In the genomic region with DNA sequence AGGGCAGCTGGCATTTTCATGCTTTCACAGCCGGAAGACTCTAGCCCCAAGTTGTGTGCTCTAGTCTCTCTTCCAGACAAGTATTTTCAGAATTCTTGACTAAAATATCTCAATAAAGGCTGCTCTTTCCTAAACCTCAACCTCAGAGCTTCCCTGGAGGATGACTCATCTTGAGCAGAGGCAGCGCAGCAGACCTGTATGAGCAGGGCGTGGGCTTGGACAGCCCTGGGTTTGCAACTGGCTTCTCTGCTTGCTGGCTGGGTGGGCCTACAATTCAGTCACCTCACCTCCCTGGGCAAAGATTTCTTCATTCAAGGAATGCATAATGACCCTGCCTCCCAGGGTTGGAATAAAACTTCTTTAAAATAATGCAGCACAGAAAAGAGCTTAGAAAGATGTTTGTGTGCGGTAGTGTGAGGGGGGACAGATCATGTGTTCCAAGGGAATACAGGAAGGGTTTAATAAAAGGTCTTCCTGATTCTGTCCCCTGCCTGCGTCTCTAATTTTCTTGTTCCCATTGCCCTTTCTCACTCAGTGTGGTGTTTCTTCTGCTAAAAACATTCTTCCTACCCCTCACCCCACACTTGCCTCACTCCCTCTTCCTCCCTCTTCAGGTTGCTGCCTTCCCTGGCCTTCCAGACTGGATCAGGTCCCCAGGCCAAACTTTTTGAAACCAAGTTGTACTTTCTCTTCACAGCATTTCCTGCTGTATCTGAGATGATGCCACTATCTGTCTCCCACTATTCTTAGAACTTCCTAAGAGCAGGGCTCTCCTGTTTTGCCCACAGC, we compare ENCODE assay signal across 12 cellular contexts. TPM values are rescaled to one million over a fixed set of nuclear protein-coding genes. Genes with fewer than 3 reads are reported as not detected.
A peak's percentile ranks its signal among the peaks of the same experiment; 100 is the strongest.
DNase-seq lines count a peak whose midpoint lies in the region; ATAC-seq and TF ChIP-seq lines count a peak whose summit lies in the region.
"Had no signal": no experiment of that assay in that cellular context is flagged by ENCODE, and none has a peak within 500 bp of the region (broad histone marks: within the 10 kb centered on the region; RNA-seq: fewer than 3 reads in every experiment).

No MANE protein-coding gene starts in this region.

- no peaks in the 10 kb centered on the region for H3K9me3 ChIP-seq in right lobe of liver
- H3K9me3 ChIP-seq: gastrocnemius medialis had no signal

- H3K27ac ChIP-seq in RWPE1: peak overlapping the region; percentile 66
- H3K27ac ChIP-seq in right lobe of liver: no peak overlapping the region
- H3K27ac ChIP-seq: gastrocnemius medialis had no signal

- peak overlapping the region; percentile 43 for H3K27ac Mint-ChIP-seq in osteocyte (ENCODE audit: unreplicated experiment)
- H3K27ac Mint-ChIP-seq: naive thymus-derived CD8-positive, alpha-beta T cell had no signal

- no peak for TF ChIP-seq POLR2A in right lobe of liver (IDR thresholded peaks at IDR 0.05)

- no peaks in the 10 kb centered on the region for H3K36me3 ChIP-seq in right lobe of liver
- H3K36me3 ChIP-seq: gastrocnemius medialis had no signal

- H3K27me3 ChIP-seq in right lobe of liver: no peaks in the 10 kb centered on the region

- no peaks in the 10 kb centered on the region for H3K27me3 Mint-ChIP-seq in osteocyte (ENCODE audit: unreplicated experiment)

- H3K36me3 Mint-ChIP-seq in osteocyte (ENCODE audit: unreplicated experiment): no peaks in the 10 kb centered on the region
- H3K36me3 Mint-ChIP-seq: naive thymus-derived CD8-positive, alpha-beta T cell had no signal

- POLR2A ChIA-PET in RWPE1 (lab: Yijun Ruan, JAX; ENCODE audit: low non-redundant PET): no interaction called here

- CTCF ChIA-PET in RWPE1 (lab: Yijun Ruan, JAX): interaction anchor here (0.7 to 0.9 kb wide), 3 partner anchors 38 to 315 kb away, joined by 3 to 4 read pairs (median 3); no protein-coding TSS in a partner anchor

- no peaks in the 10 kb centered on the region for H3K4me1 ChIP-seq in right lobe of liver
- H3K4me1 ChIP-seq: gastrocnemius medialis had no signal

- 75% methylated on average over 3 of the region's 5 CpGs for WGBS in right lobe of liver (ENCODE audit: insufficient coverage, low coverage, low lambda C conversion rate, missing lambda C conversion rate)

- DNase-seq in GM04504 (ENCODE audit: low read depth) (peak; percentile 28), RWPE1 (ENCODE audit: low spot score) (peak; percentile 88), osteocyte (ENCODE audit: extremely low spot score, unreplicated experiment) (no peak), pons (ENCODE audit: low spot score) (no peak), right lobe of liver (no peak), RPMI8226 (no peak)
- DNase-seq: activated CD4-positive, alpha-beta T cell treated with anti-CD3 and anti-CD28 coated beads for 4 hours; gastrocnemius medialis; naive thymus-derived CD8-positive, alpha-beta T cell; stimulated activated CD4-positive, alpha-beta T cell treated with anti-CD3 and anti-CD28 coated beads, Interleukin-2, amount 100 ng/mL, for 48 hours had no signal

- no peak overlapping the region for H3K4me3 Mint-ChIP-seq in osteocyte (ENCODE audit: unreplicated experiment)
- H3K4me3 Mint-ChIP-seq: naive thymus-derived CD8-positive, alpha-beta T cell had no signal

- intact Hi-C loops in right lobe of liver (cut with DNase I): no loop called here

- ATAC-seq in esophagus mucosa (peak; percentile 84), right lobe of liver (no peak), GM18870 (IDR thresholded peaks at IDR 0.05; ENCODE audit: unreplicated experiment) (no peak)
- ATAC-seq: gastrocnemius medialis; naive thymus-derived CD8-positive, alpha-beta T cell had no signal

- H3K4me1 Mint-ChIP-seq in osteocyte (ENCODE audit: unreplicated experiment): peaks cover 25% of the 10 kb centered on the region
- H3K4me1 Mint-ChIP-seq: naive thymus-derived CD8-positive, alpha-beta T cell had no signal

- no peak overlapping the region for H3K4me3 ChIP-seq in right lobe of liver
- H3K4me3 ChIP-seq: gastrocnemius medialis had no signal

- TF ChIP-seq CTCF in RWPE1 (conservative IDR thresholded peaks at IDR 0.05; ENCODE audit: low read depth) (no peak), osteocyte (IDR thresholded peaks at IDR 0.05) (no peak), right lobe of liver (IDR thresholded peaks at IDR 0.05) (no peak)

- no peaks in the 10 kb centered on the region for H3K9me3 Mint-ChIP-seq in osteocyte (ENCODE audit: unreplicated experiment)

RNA-seq across cellular contexts. Expression of gene MAP1B, which starts 39.4 kb away (rescaled TPM):
- total RNA-seq in esophagus mucosa (8.4 TPM), osteocyte (189 and 207 TPM in 2 replicates), right lobe of liver (10 to 100 TPM in 2 of 6 experiments, 1 to 10 TPM in 4; 2.4 to 14.0 (median 5.3) TPM)
- total RNA-seq: naive thymus-derived CD8-positive, alpha-beta T cell had no signal

Comparison
In these comparisons a context has a peak if more than half of its experiments do, and no peak if none do; other contexts are left out.
1. DNase-seq: peak in GM04504 (single experiment) and RWPE1 (single experiment); none in osteocyte (single experiment), pons (single experiment), right lobe of liver (0 of 3) and RPMI8226 (single experiment).
2. RNA of gene MAP1B, which starts 39.4 kb away (total RNA-seq): 189 to 207 TPM in osteocyte; 8.4 TPM in esophagus mucosa (single experiment) and 2.4 to 14.0 TPM in right lobe of liver; every median in the first group is over 10 times any median in the second.